ENCODE assay signal across 26 cellular contexts in the genomic region with DNA sequence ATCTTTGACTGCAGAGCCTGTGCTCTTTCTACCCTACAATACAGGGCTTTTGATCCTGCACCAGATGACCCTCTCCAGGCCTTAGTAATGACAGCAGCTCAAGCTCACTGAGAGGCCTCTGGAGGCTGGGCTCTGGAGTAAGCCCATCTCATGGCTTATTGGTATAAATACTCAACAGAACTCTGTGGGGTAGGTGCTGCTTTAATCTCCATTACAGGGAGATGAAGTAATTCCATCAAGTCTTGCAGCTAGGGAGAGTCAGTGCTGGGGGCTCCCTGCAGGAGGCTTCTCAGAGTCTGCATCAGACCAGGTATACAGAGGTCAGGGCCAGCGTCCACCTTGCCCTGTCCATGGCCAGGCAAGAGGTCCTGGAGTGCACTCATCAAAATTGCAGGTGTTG.
DNase-seq lines count a peak whose midpoint lies in the region; ATAC-seq and TF ChIP-seq lines count a peak whose summit lies in the region.
"Had no signal": no experiment of that assay in that cellular context is flagged by ENCODE, and none has a peak within 500 bp of the region (broad histone marks: within the 10 kb centered on the region; RNA-seq: fewer than 3 reads in every experiment).

No MANE protein-coding gene starts in this region.

- no peak for TF ChIP-seq POLR2A in stomach (IDR thresholded peaks at IDR 0.05)

- intact Hi-C loops in stomach (cut with DNase I; ENCODE audit: low total_unique reads): no loop called here

- H3K27me3 ChIP-seq in endodermal cell (ENCODE audit: control insufficient read depth, insufficient read depth, low read length, poor library complexity, severe bottlenecking): no peaks in the 10 kb centered on the region
- H3K27me3 ChIP-seq in stomach: peaks cover 0 to 54% (median 10%) of the 10 kb centered on the region in 3 donors
- H3K27me3 ChIP-seq: BE2C, BLaER1 had no signal

- H3K36me3 ChIP-seq in endodermal cell (ENCODE audit: control insufficient read depth, insufficient read depth, low read length) (no peaks in the 10 kb centered on the region), stomach (no peaks in the 10 kb centered on the region)
- H3K36me3 ChIP-seq: BE2C, BLaER1 had no signal

- TF ChIP-seq CTCF in coronary artery (IDR thresholded peaks at IDR 0.05) (no peak), endodermal cell (conservative IDR thresholded peaks at IDR 0.05) (no peak), osteocyte (IDR thresholded peaks at IDR 0.05) (no peak), stomach (IDR thresholded peaks at IDR 0.05) (no peak), mesothelial cell of epicardium (IDR thresholded peaks at IDR 0.05; ENCODE audit: unreplicated experiment) (no peak), HFFc6 (IDR thresholded peaks at IDR 0.05) (no peak)

- H3K9me3 Mint-ChIP-seq in endodermal cell: peaks cover 16% of the 10 kb centered on the region
- no peaks in the 10 kb centered on the region for H3K9me3 Mint-ChIP-seq in osteocyte (ENCODE audit: unreplicated experiment)
- peaks cover 9% of the 10 kb centered on the region for H3K9me3 Mint-ChIP-seq in mesothelial cell of epicardium
- H3K9me3 Mint-ChIP-seq in HFFc6: no peaks in the 10 kb centered on the region; the same call in 1 of the 2 replicates

- peak; percentile 33 for DNase-seq in coronary artery (ENCODE audit: low spot score)
- peak; percentile 3 for DNase-seq in endodermal cell
- DNase-seq in left lobe of liver (ENCODE audit: low spot score): peak; percentile 6
- DNase-seq in osteocyte (ENCODE audit: extremely low spot score, unreplicated experiment): peak; percentile 67
- no peak for DNase-seq in stomach
- DNase-seq in mesothelial cell of epicardium (ENCODE audit: low spot score in 2 of 2, unreplicated experiment in 2 of 2): no peak
- DNase-seq in HFFc6: no peak
- DNase-seq: 8988T; ACHN; BE2C; C1 segment of cervical spinal cord; CD4-positive, alpha-beta memory T cell; CD4-positive, CD25-positive, alpha-beta regulatory T cell; CD8-positive, alpha-beta memory T cell; COR-L47; DMS 273 treated with DMSO at 0.1 percent for 48 hours; DMS153; DMS53; DMS79; DND-41; EL; GDM1 had no signal

- WGBS in endodermal cell (ENCODE audit: insufficient coverage in 1 of 2, insufficient read length in 1 of 2), 2 experiments: 92% methylated on average over 1 of the region's 1 CpG; no CpG with 5 or more reads in 1 of the 2 experiments
- WGBS in stomach, 5 donors: 46 to 100% (median 60%) methylated on average over 1 of the region's 1 CpG

- H3K9ac ChIP-seq in endodermal cell (ENCODE audit: extremely low read depth, low read length, poor library complexity, severe bottlenecking): no peak overlapping the region
- H3K9ac ChIP-seq: BLaER1 had no signal

- ATAC-seq in left lobe of liver (no peak), HG02938 (IDR thresholded peaks at IDR 0.05; ENCODE audit: unreplicated experiment) (no peak)
- ATAC-seq: GM12878 had no signal

- H3K4me3 Mint-ChIP-seq in endodermal cell: no peak overlapping the region
- no peak overlapping the region for H3K4me3 Mint-ChIP-seq in osteocyte (ENCODE audit: unreplicated experiment)
- no peak overlapping the region for H3K4me3 Mint-ChIP-seq in mesothelial cell of epicardium
- H3K4me3 Mint-ChIP-seq in HFFc6: no peak overlapping the region
- H3K4me3 Mint-ChIP-seq: CD14-positive monocyte; CD4-positive, alpha-beta memory T cell; CD4-positive, CD25-positive, alpha-beta regulatory T cell; CD8-positive, alpha-beta memory T cell had no signal

- H3K4me1 Mint-ChIP-seq in endodermal cell: no peaks in the 10 kb centered on the region
- no peaks in the 10 kb centered on the region for H3K4me1 Mint-ChIP-seq in osteocyte (ENCODE audit: unreplicated experiment)
- no peaks in the 10 kb centered on the region for H3K4me1 Mint-ChIP-seq in mesothelial cell of epicardium
- no peaks in the 10 kb centered on the region for H3K4me1 Mint-ChIP-seq in HFFc6 (ENCODE audit: low read depth)
- H3K4me1 Mint-ChIP-seq: CD14-positive monocyte; CD4-positive, alpha-beta memory T cell; CD4-positive, CD25-positive, alpha-beta regulatory T cell; CD8-positive, alpha-beta memory T cell had no signal

- no peak overlapping the region for H3K4me3 ChIP-seq in coronary artery
- H3K4me3 ChIP-seq in endodermal cell (ENCODE audit: low read length): no peak overlapping the region
- no peak overlapping the region for H3K4me3 ChIP-seq in stomach
- H3K4me3 ChIP-seq: BLaER1, GM12878 had no signal

- H3K9me3 ChIP-seq in endodermal cell (ENCODE audit: control insufficient read depth, low read length): peaks cover 3% of the 10 kb centered on the region
- H3K9me3 ChIP-seq in stomach: no peaks in the 10 kb centered on the region
- H3K9me3 ChIP-seq: BE2C, BLaER1 had no signal

- no peaks in the 10 kb centered on the region for H3K4me1 ChIP-seq in endodermal cell (ENCODE audit: control insufficient read depth, insufficient read depth, low read length)
- no peaks in the 10 kb centered on the region for H3K4me1 ChIP-seq in stomach
- H3K4me1 ChIP-seq: BE2C had no signal

- no peaks in the 10 kb centered on the region for H3K36me3 Mint-ChIP-seq in endodermal cell (ENCODE audit: low read depth)
- no peaks in the 10 kb centered on the region for H3K36me3 Mint-ChIP-seq in osteocyte (ENCODE audit: unreplicated experiment)
- H3K36me3 Mint-ChIP-seq in mesothelial cell of epicardium: no peaks in the 10 kb centered on the region
- H3K36me3 Mint-ChIP-seq in HFFc6 (ENCODE audit: low read depth): no peaks in the 10 kb centered on the region
- H3K36me3 Mint-ChIP-seq: CD14-positive monocyte; CD4-positive, alpha-beta memory T cell; CD4-positive, CD25-positive, alpha-beta regulatory T cell had no signal

- H3K27ac ChIP-seq in coronary artery (no peak overlapping the region), endodermal cell (ENCODE audit: low read depth, low read length) (no peak overlapping the region), stomach (no peak overlapping the region)
- H3K27ac ChIP-seq: BLaER1 had no signal

- H3K27ac Mint-ChIP-seq in endodermal cell (no peak overlapping the region), osteocyte (ENCODE audit: unreplicated experiment) (no peak overlapping the region), mesothelial cell of epicardium (no peak overlapping the region), HFFc6 (no peak overlapping the region)
- H3K27ac Mint-ChIP-seq: CD14-positive monocyte; CD4-positive, alpha-beta memory T cell; CD4-positive, CD25-positive, alpha-beta regulatory T cell; CD8-positive, alpha-beta memory T cell had no signal

- TF ChIP-seq EP300 in stomach (IDR thresholded peaks at IDR 0.05): no peak

- H3K27me3 Mint-ChIP-seq in endodermal cell (ENCODE audit: insufficient read depth): no peaks in the 10 kb centered on the region
- peaks cover 4% of the 10 kb centered on the region for H3K27me3 Mint-ChIP-seq in osteocyte (ENCODE audit: unreplicated experiment)
- H3K27me3 Mint-ChIP-seq in mesothelial cell of epicardium (ENCODE audit: low read depth): peaks cover 30% of the 10 kb centered on the region
- H3K27me3 Mint-ChIP-seq in HFFc6 (ENCODE audit: insufficient read depth): peaks cover 22% of the 10 kb centered on the region

Comparison
In these comparisons a context has a peak if more than half of its experiments do, and no peak if none do; other contexts are left out.
1. DNase-seq: peak in coronary artery (single experiment), endodermal cell (single experiment), left lobe of liver (single experiment) and osteocyte (single experiment); none in stomach (single experiment), mesothelial cell of epicardium (0 of 2) and HFFc6 (single experiment).